8 cellular contexts compared by ENCODE assay signal in genomic region chr22:42344391-42344861, GRCh38.
DNase-seq lines count a peak whose midpoint lies in the region; ATAC-seq, FAIRE-seq and TF ChIP-seq lines count a peak whose summit lies in the region.

No MANE protein-coding gene starts in this region.

- DNase-seq in DMS153 treated with DMSO at 0.1 percent for 48 hours (lab: John Stamatoyannopoulos, UW; ENCODE audit: unreplicated experiment) (peak; percentile 60), RWPE1 (ENCODE audit: low spot score) (no peak), glutamatergic neuron (peak; percentile 57), prostate gland (ENCODE audit: low spot score) (peak; percentile 60), kidney glomerular epithelial cell (lab: John Stamatoyannopoulos, UW) (no peak), HT-29 (ENCODE audit: low spot score) (no peak), GM12891 (ENCODE audit: insufficient read length, low spot score) (no peak)

- H3K27me3 ChIP-seq in prostate gland (replicated peaks; ENCODE audit: insufficient read depth) = no peaks in the 10 kb centered on the region

- peaks cover 25% of the 10 kb centered on the region for H3K4me1 Mint-ChIP-seq in glutamatergic neuron (ENCODE audit: low read depth, unreplicated experiment)

- H3K27ac Mint-ChIP-seq in glutamatergic neuron (ENCODE audit: unreplicated experiment) = peak overlapping the region; percentile 38

- POLR2A ChIA-PET in RWPE1 (lab: Yijun Ruan, JAX; ENCODE audit: low non-redundant PET) = interaction anchor here (0.6 kb wide), 1 partner anchor 177 kb away, joined by 5 read pairs; no protein-coding TSS in a partner anchor

- H3K9me3 ChIP-seq in prostate gland = no peaks in the 10 kb centered on the region

- TF ChIP-seq POLR2A in prostate gland (IDR thresholded peaks at IDR 0.05) (peak; percentile 34), GM12891 (IDR thresholded peaks at IDR 0.05; ENCODE audit: low read depth, low read length) (no peak)

- no peaks in the 10 kb centered on the region for H3K36me3 ChIP-seq in prostate gland

- no peaks in the 10 kb centered on the region for H3K4me1 ChIP-seq in prostate gland (replicated peaks)

- CTCF ChIA-PET in RWPE1 (lab: Yijun Ruan, JAX) = no interaction called here

- H3K27ac ChIP-seq in RWPE1 = peak overlapping the region; percentile 80
- peak overlapping the region; percentile 76 to 78 for H3K27ac ChIP-seq in prostate gland

- no peaks in the 10 kb centered on the region for H3K36me3 Mint-ChIP-seq in glutamatergic neuron (ENCODE audit: unreplicated experiment)

- no peak for FAIRE-seq in GM12891 (lab: Jason Lieb, UNC)

- intact Hi-C loops in prostate gland (cut with DNase I) = loop anchor here (5.0 kb wide), 1 partner anchor 72 kb away; the partner anchor contains the start of gene TCF20

- peak overlapping the region; percentile 38 for H3K4me3 Mint-ChIP-seq in glutamatergic neuron (ENCODE audit: unreplicated experiment)

- H3K9me3 Mint-ChIP-seq in glutamatergic neuron (ENCODE audit: unreplicated experiment) = peaks cover 5% of the 10 kb centered on the region

- no peak for ATAC-seq in GM21515 (IDR thresholded peaks at IDR 0.05; ENCODE audit: unreplicated experiment)

- TF ChIP-seq CTCF in RWPE1 (conservative IDR thresholded peaks at IDR 0.05; ENCODE audit: low read depth) (no peak), glutamatergic neuron (IDR thresholded peaks at IDR 0.05; ENCODE audit: partially characterized antibody, unreplicated experiment) (no peak), prostate gland (IDR thresholded peaks at IDR 0.05) (no peak)

- H3K27me3 Mint-ChIP-seq in glutamatergic neuron (ENCODE audit: unreplicated experiment) = peaks cover 10% of the 10 kb centered on the region

- peak overlapping the region; percentile 30 to 39 for H3K4me3 ChIP-seq in prostate gland

- WGBS in prostate gland = 13% methylated on average over 27 of the region's 27 CpGs

TF ChIP-seq in GM12891, 5 proteins besides CTCF, POLR2A, EP300 and RAD21:
- no peak for TF ChIP-seq PAX5 (IDR thresholded peaks at IDR 0.05; ENCODE audit: insufficient read depth, low read length, severe bottlenecking)
- no peak for TF ChIP-seq TAF1 (IDR thresholded peaks at IDR 0.05; ENCODE audit: low read depth, low read length)
- no peak for TF ChIP-seq SPI1 (IDR thresholded peaks at IDR 0.05; ENCODE audit: low read depth, low read length)
- no peak for TF ChIP-seq POLR2AphosphoS5 (IDR thresholded peaks at IDR 0.05; ENCODE audit: low read depth, low read length)
- TF ChIP-seq POU2F2 (IDR thresholded peaks at IDR 0.05; ENCODE audit: low read depth, low read length) = no peak

Comparison
In these comparisons a context has a peak if more than half of its experiments do, and no peak if none do; other contexts are left out.
1. DNase-seq: peak in DMS153 treated with DMSO at 0.1 percent for 48 hours (single experiment), glutamatergic neuron (single experiment) and prostate gland (single experiment); none in RWPE1 (single experiment), kidney glomerular epithelial cell (single experiment), HT-29 (single experiment) and GM12891 (single experiment).